In genomic region chr4:25439913-25440477, GRCh38 we compare ENCODE assay signal across 8 cellular contexts.
DNase-seq lines count a peak whose midpoint lies in the region; ATAC-seq and TF ChIP-seq lines count a peak whose summit lies in the region.

No MANE protein-coding gene starts in this region.

- POLR2A ChIA-PET in AG04449 (lab: Yijun Ruan, JAX) = no interaction called here

- no peak overlapping the region for H2AFZ ChIP-seq in SU-DHL-6 (ENCODE audit: low read depth, low read length, severe bottlenecking)

- H3K27me3 ChIP-seq in SU-DHL-6 (ENCODE audit: low read length) = no peaks in the 10 kb centered on the region
- H3K27me3 ChIP-seq in body of pancreas = no peaks in the 10 kb centered on the region

- H3K36me3 ChIP-seq in SU-DHL-6 (ENCODE audit: low read length) (no peaks in the 10 kb centered on the region), body of pancreas (replicated peaks in 1 of 2; ENCODE audit: insufficient read depth in 1 of 2, low read depth in 2 of 2) (no peaks in the 10 kb centered on the region)

- H3K4me3 ChIP-seq in AG04449 (ENCODE audit: low read depth, low read length) (no peak overlapping the region), SU-DHL-6 (ENCODE audit: insufficient read depth, low read length, poor library complexity, severe bottlenecking) (no peak overlapping the region), body of pancreas (no peak overlapping the region)

- ATAC-seq in GM18499 (IDR thresholded peaks at IDR 0.05; ENCODE audit: insufficient read depth, unreplicated experiment) (peak; percentile 86), HG02870 (IDR thresholded peaks at IDR 0.05; ENCODE audit: unreplicated experiment) (peak; percentile 96), body of pancreas (peak; percentile 74)

- H3K4me1 ChIP-seq in body of pancreas = peaks cover 9% of the 10 kb centered on the region

- no peak overlapping the region for H3K4me2 ChIP-seq in SU-DHL-6 (ENCODE audit: low read depth, low read length, poor library complexity, severe bottlenecking)

- no peak overlapping the region for H3K9ac ChIP-seq in SU-DHL-6 (ENCODE audit: low read length)

- intact Hi-C loops in body of pancreas (cut with DNase I) = loop anchor here (5.0 kb wide), 1 partner anchor 332 kb away; no protein-coding TSS in a partner anchor

- WGBS in body of pancreas, 2 donors = 11 to 13% methylated on average over 2 of the region's 2 CpGs

- DNase-seq in AG04449 (ENCODE audit: low read depth, low spot score) = peak; percentile 14
- peak; percentile 76 for DNase-seq in NCI-H1436 (lab: John Stamatoyannopoulos, UW)
- DNase-seq in body of pancreas = peak; percentile 63 to 75 (median 74)
- DNase-seq in iPS-NIHi11 (ENCODE audit: low spot score) = peak; percentile 85
- DNase-seq in stimulated activated CD4-positive, alpha-beta T cell treated with anti-CD3 and anti-CD28 coated beads, Interleukin-12 subunit alpha, Interleukin-12 subunit beta, amount 100 ng/mL, for 48 hours (ENCODE audit: low read depth in 2 of 3, low spot score in 1 of 3) = peak; percentile 11 to 66 (median 28)

- no peaks in the 10 kb centered on the region for H3F3A ChIP-seq in SU-DHL-6 (ENCODE audit: insufficient read depth)

- CTCF ChIA-PET in AG04449 (lab: Yijun Ruan, JAX) = interaction anchor here (0.6 to 7.7 kb wide), 36 partner anchors 10 to 549 kb away, joined by 3 to 464 read pairs (median 6); partner anchors contain the start of gene SMIM20

- no peaks in the 10 kb centered on the region for H3K9me2 ChIP-seq in SU-DHL-6 (replicated peaks; ENCODE audit: insufficient read depth, low read length)

- no peaks in the 10 kb centered on the region for H3K79me2 ChIP-seq in SU-DHL-6 (ENCODE audit: insufficient read depth, low read length)

- H3K27ac ChIP-seq in SU-DHL-6 (ENCODE audit: low read depth, low read length) = no peak overlapping the region
- H3K27ac ChIP-seq in body of pancreas = peak overlapping the region in 2 of 4 donors; percentile 40 to 64

- TF ChIP-seq POLR2A in body of pancreas (IDR thresholded peaks at IDR 0.05) = no peak

- H3K9me3 ChIP-seq in SU-DHL-6 (ENCODE audit: insufficient read depth, low read length) (no peaks in the 10 kb centered on the region), body of pancreas (no peaks in the 10 kb centered on the region)

- H4K20me1 ChIP-seq in SU-DHL-6 (ENCODE audit: low read depth, low read length) = no peaks in the 10 kb centered on the region

- TF ChIP-seq CTCF in AG04449 (IDR thresholded peaks at IDR 0.05; ENCODE audit: insufficient read depth, low read length, missing control alignments) (peak; percentile 82), SU-DHL-6 (IDR thresholded peaks at IDR 0.05; ENCODE audit: insufficient read depth, low read length, poor library complexity, severe bottlenecking) (peak; percentile 81), body of pancreas (IDR thresholded peaks at IDR 0.05) (peak; percentile 70 to 91 (median 78))

Comparison
In these comparisons a context has a peak if more than half of its experiments do, and no peak if none do; other contexts are left out.
1. DNase-seq: peak in every context shown above with its lines; median percentile 85 in iPS-NIHi11; 76 in NCI-H1436; 74 in body of pancreas; 28 in stimulated activated CD4-positive, alpha-beta T cell treated with anti-CD3 and anti-CD28 coated beads, Interleukin-12 subunit alpha, Interleukin-12 subunit beta, amount 100 ng/mL, for 48 hours; 14 in AG04449.